Comparison of ENCODE assay signal across 7 cellular contexts in genomic region chr7:77002678-77003233, GRCh38. TPM values are rescaled to one million over a fixed set of nuclear protein-coding genes. Genes with fewer than 3 reads are reported as not detected.
"Had no signal": no experiment of that assay in that cellular context is flagged by ENCODE, and none has a peak within 500 bp of the region (broad histone marks: within the 10 kb centered on the region; RNA-seq: fewer than 3 reads in every experiment).

No MANE protein-coding gene starts in this region.

RNA-seq across cellular contexts. Expression of gene SPDYE17, which starts 29.4 kb away (rescaled TPM):
- total RNA-seq: activated CD8-positive, alpha-beta memory T cell treated with anti-CD3 and anti-CD28 coated beads, Interleukin-2, amount 10 ng/mL, durations not matched to agents 7 days and 5 days; activated CD8-positive, alpha-beta T cell treated with anti-CD3 and anti-CD28 coated beads, Interleukin-2, amount 10 ng/mL, durations not matched to agents 7 days and 5 days; activated naive CD4-positive, alpha-beta T cell treated with anti-CD3 and anti-CD28 coated beads for 36 hours; activated T-helper 17 cell treated with anti-CD3 and anti-CD28 coated beads, Interleukin-2, amount 50 U/mL, for 72 hours; OCI-LY7; SJSA1; T-helper 1 cell treated with Interleukin-12 subunit alpha and Interleukin-12 subunit beta and Interleukin-4 antibody, amounts not matched to agents 30 ng/mL and 1 ng/mL, for 36 hours had no signal

RNA-seq across cellular contexts. Expression of gene SPDYE18, which starts 59.6 kb away (rescaled TPM):
- total RNA-seq: activated T-helper 17 cell treated with anti-CD3 and anti-CD28 coated beads, Interleukin-2, amount 50 U/mL, for 72 hours; SJSA1 had no signal
